ENCODE assay signal across 15 cellular contexts in the genomic region with DNA sequence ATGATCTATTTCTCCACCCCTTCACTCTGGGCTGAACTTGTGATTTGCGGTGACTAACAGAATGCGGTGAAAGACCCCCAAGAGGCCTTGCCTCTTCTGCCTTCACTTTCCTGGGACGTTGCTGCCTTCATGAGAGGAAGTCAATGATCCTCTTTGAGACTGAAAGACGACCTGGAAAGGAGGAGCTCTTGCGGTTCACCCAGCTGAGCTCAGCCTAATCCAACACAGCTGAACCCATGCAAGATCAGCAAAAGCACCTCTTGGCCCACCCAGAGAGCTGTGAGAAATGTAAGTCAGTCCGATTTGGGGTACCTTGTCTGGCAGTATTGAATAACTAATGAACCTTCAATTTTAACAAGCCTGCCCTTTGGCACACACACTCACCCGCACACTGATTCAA.
DNase-seq lines count a peak whose midpoint lies in the region; TF ChIP-seq lines count a peak whose summit lies in the region.
"Had no signal": no experiment of that assay in that cellular context is flagged by ENCODE, and none has a peak within 500 bp of the region (broad histone marks: within the 10 kb centered on the region; RNA-seq: fewer than 3 reads in every experiment).

No MANE protein-coding gene starts in this region.

- TF ChIP-seq CTCF in coronary artery (IDR thresholded peaks at IDR 0.05): no peak
- no peak for TF ChIP-seq CTCF in esophagus muscularis mucosa (IDR thresholded peaks at IDR 0.05)

- peaks cover 0 to 42% (median 0%) of the 10 kb centered on the region in 4 donors for H3K27me3 ChIP-seq in esophagus muscularis mucosa

- H3K27ac ChIP-seq in coronary artery (no peak overlapping the region), esophagus muscularis mucosa (replicated peaks in 1 of 4) (no peak overlapping the region)
- H3K27ac ChIP-seq: GM23248 had no signal

- H3K9me3 ChIP-seq in esophagus muscularis mucosa: peaks cover 0 to 6% (median 0%) of the 10 kb centered on the region in 4 donors

- no peaks in the 10 kb centered on the region for H3K36me3 ChIP-seq in esophagus muscularis mucosa

- intact Hi-C loops in esophagus muscularis mucosa (cut with DNase I): no loop called here

- H3K4me3 ChIP-seq in coronary artery: no peak overlapping the region
- no peak overlapping the region for H3K4me3 ChIP-seq in esophagus muscularis mucosa
- H3K4me3 ChIP-seq: GM23248 had no signal

- 57% methylated on average over 7 of the region's 7 CpGs for WGBS in esophagus muscularis mucosa

- TF ChIP-seq POLR2A in esophagus muscularis mucosa (IDR thresholded peaks at IDR 0.05; ENCODE audit: low read depth): no peak

- no peak for TF ChIP-seq EP300 in esophagus muscularis mucosa (IDR thresholded peaks at IDR 0.05)

- no peaks in the 10 kb centered on the region for H3K4me1 ChIP-seq in esophagus muscularis mucosa

- DNase-seq in coronary artery (ENCODE audit: low spot score) (peak; percentile 38), esophagus muscularis mucosa (ENCODE audit: extremely low spot score) (peak; percentile 92), mucosa of gallbladder (ENCODE audit: low spot score) (peak; percentile 9), NCI-H510A treated with DMSO at 0.1 percent for 48 hours (lab: John Stamatoyannopoulos, UW) (no peak), NCI-H1105 treated with DMSO at 0.1 percent for 48 hours (lab: John Stamatoyannopoulos, UW) (no peak), NCI-H82 treated with DMSO at 0.1 percent for 48 hours (lab: John Stamatoyannopoulos, UW; ENCODE audit: unreplicated experiment) (no peak)
- DNase-seq: C1 segment of cervical spinal cord; Calu3; CD4-positive, alpha-beta memory T cell; COR-L47; DMS53; DMS79 treated with DMSO at 0.1 percent for 48 hours; GM23248; H7; HCEC 1CT had no signal

Comparison
In these comparisons a context has a peak if more than half of its experiments do, and no peak if none do; other contexts are left out.
1. DNase-seq: peak in coronary artery (single experiment), esophagus muscularis mucosa (single experiment) and mucosa of gallbladder (single experiment); none in NCI-H510A treated with DMSO at 0.1 percent for 48 hours (single experiment), NCI-H1105 treated with DMSO at 0.1 percent for 48 hours (single experiment) and NCI-H82 treated with DMSO at 0.1 percent for 48 hours (single experiment).